In the genomic region with DNA sequence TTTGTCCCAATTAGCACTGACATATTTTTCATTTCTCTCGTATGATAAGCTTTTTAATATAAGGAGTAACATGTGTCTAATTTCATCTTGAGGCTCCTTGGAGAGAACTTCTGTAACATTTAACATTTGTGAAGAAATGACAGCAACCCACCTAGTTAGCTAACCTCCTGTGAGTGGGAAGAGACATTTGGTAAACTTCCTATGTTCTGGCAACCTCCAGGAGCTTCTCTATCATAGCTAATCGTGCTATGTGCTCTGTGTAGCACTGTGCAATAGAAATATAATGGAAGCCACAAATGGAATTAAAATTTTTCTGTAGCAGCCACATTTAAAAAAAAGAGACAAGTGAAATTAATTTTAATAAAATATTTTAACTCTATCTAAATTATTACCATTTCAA, we compare ENCODE assay signal across 8 cellular contexts. TPM values are rescaled to one million over a fixed set of nuclear protein-coding genes. Genes with fewer than 3 reads are reported as not detected.
"Had no signal": no experiment of that assay in that cellular context is flagged by ENCODE, and none has a peak within 500 bp of the region (broad histone marks: within the 10 kb centered on the region; RNA-seq: fewer than 3 reads in every experiment).

No MANE protein-coding gene starts in this region.

- FAIRE-seq: HepG2, HTR-8/SVneo, K562 had no signal

- DNase-seq: IMR-90, KBM-7 had no signal

- H3K4me3 ChIP-seq: K562 had no signal

- ATAC-seq: HepG2, K562 had no signal

RNA-seq across cellular contexts. Expression of gene OLFM4, which starts 5.4 kb away (rescaled TPM):
- total RNA-seq: HepG2, HT-29, HT1080, IMR-90, K562 had no signal
- polyA plus RNA-seq: HepG2, IgD-negative memory B cell, IMR-90, K562 had no signal
